8 cellular contexts compared by ENCODE assay signal in the genomic region with DNA sequence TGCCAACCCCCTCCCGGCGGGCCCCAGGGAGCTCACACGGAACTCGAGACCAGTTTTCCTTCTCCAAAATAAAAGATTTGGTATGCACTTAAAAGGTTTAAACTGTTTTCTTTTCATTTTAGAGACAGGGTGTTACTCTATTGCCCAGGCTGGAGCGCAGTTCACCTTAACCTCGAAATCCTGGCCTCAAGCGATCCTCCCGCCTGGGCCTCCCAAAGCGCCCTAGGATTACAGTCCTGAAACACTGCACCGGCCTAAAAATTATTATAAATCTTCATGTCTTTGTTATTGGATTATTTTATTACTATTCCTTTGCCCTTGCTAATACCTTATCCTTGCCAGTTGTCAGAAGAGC. TPM values are rescaled to one million over a fixed set of nuclear protein-coding genes. Genes with fewer than 3 reads are reported as not detected.
DNase-seq lines count a peak whose midpoint lies in the region; ATAC-seq and TF ChIP-seq lines count a peak whose summit lies in the region.

No MANE protein-coding gene starts in this region.

- no peak for TF ChIP-seq RAD21 in HCT116 (IDR thresholded peaks at IDR 0.05; ENCODE audit: low read depth)

- WGBS in hepatocyte (ENCODE audit: low lambda C conversion rate, missing lambda C conversion rate) = 49% methylated on average over 10 of the region's 10 CpGs

- H3K79me2 ChIP-seq in HCT116 (ENCODE audit: insufficient read depth, low read length) = peaks cover 41% of the 10 kb centered on the region
- H3K79me2 ChIP-seq in hepatocyte = peaks cover 44% of the 10 kb centered on the region

- no peak for DNase-seq in HCT116 (ENCODE audit: low read depth, low spot score)
- DNase-seq in activated CD4-positive, alpha-beta memory T cell treated with anti-CD3 and anti-CD28 coated beads for 36 hours = no peak
- DNase-seq in hepatocyte (ENCODE audit: low spot score) = no peak
- no peak for DNase-seq in HCEC 1CT
- no peak for DNase-seq in activated CD4-positive, CD25-positive, alpha-beta regulatory T cell treated with anti-CD3 and anti-CD28 coated beads, Interleukin-2, amount 50 U/mL, for 72 hours
- DNase-seq in cerebellar nuclear complex (lab: John Stamatoyannopoulos, UW) = no peak
- DNase-seq in NOMO-1 treated with dmso at 0.1 percent for 144 hours (lab: John Stamatoyannopoulos, UW; ENCODE audit: unreplicated experiment) = no peak

- H3K4me1 ChIP-seq in HCT116 (ENCODE audit: control insufficient read depth in 1 of 2, insufficient read depth in 2 of 2, low read length in 2 of 2) (peaks cover 8 to 21% of the 10 kb centered on the region in 2 experiments), hepatocyte (ENCODE audit: insufficient read depth) (peaks cover 4% of the 10 kb centered on the region)

- H3K36me3 Mint-ChIP-seq in activated CD4-positive, alpha-beta memory T cell treated with anti-CD3 and anti-CD28 coated beads for 36 hours = peaks cover 26% of the 10 kb centered on the region

- H2AFZ ChIP-seq in HCT116 (ENCODE audit: low read depth, low read length, poor library complexity, severe bottlenecking) = peak overlapping the region; percentile 18
- peak overlapping the region; percentile 51 for H2AFZ ChIP-seq in hepatocyte

- peak overlapping the region; percentile 78 for H3K4me3 Mint-ChIP-seq in activated CD4-positive, alpha-beta memory T cell treated with anti-CD3 and anti-CD28 coated beads for 36 hours

- peak overlapping the region; percentile 77 for H3K27ac Mint-ChIP-seq in activated CD4-positive, alpha-beta memory T cell treated with anti-CD3 and anti-CD28 coated beads for 36 hours

- intact Hi-C loops in HCT116 (cut with micrococcal nuclease) = loop anchor here (10.0 kb wide), 1 partner anchor 249 kb away; no protein-coding TSS in a partner anchor
- intact Hi-C loops in activated CD4-positive, alpha-beta memory T cell treated with anti-CD3 and anti-CD28 coated beads for 36 hours (cut with micrococcal nuclease) = loop anchor here (10.0 kb wide), 3 partner anchors 869 to 1609 kb away; partner anchors contain the start of genes HMGB1 and HSPH1

- no peak for TF ChIP-seq POLR2A in HCT116 (IDR thresholded peaks at IDR 0.05; ENCODE audit: borderline replicate concordance, extremely low read depth, insufficient read depth, insufficient read length)

- peaks cover 2% of the 10 kb centered on the region for H3K27me3 Mint-ChIP-seq in activated CD4-positive, alpha-beta memory T cell treated with anti-CD3 and anti-CD28 coated beads for 36 hours

- H3K9me3 ChIP-seq in HCT116 (ENCODE audit: control insufficient read depth in 1 of 2, insufficient read depth in 1 of 2, low read depth in 1 of 2, low read length in 2 of 2) = no peaks in the 10 kb centered on the region
- no peaks in the 10 kb centered on the region for H3K9me3 ChIP-seq in hepatocyte (ENCODE audit: low read depth)

- H3K4me1 Mint-ChIP-seq in activated CD4-positive, alpha-beta memory T cell treated with anti-CD3 and anti-CD28 coated beads for 36 hours (ENCODE audit: low read depth) = peaks cover 42% of the 10 kb centered on the region

- H3K4me2 ChIP-seq in HCT116 (ENCODE audit: low read length) = peak overlapping the region; percentile 72
- H3K4me2 ChIP-seq in hepatocyte = peak overlapping the region; percentile 95

- BruUV-seq in HCT116 (replicated peaks; lab: Mats Ljungman, UMichigan) = no TSS peak

- H3K9me3 Mint-ChIP-seq in activated CD4-positive, alpha-beta memory T cell treated with anti-CD3 and anti-CD28 coated beads for 36 hours = no peaks in the 10 kb centered on the region

- H4K20me1 ChIP-seq in HCT116 (ENCODE audit: insufficient read depth) = peaks cover 3% of the 10 kb centered on the region; the same call in 1 of the 2 replicates
- peaks cover 15% of the 10 kb centered on the region for H4K20me1 ChIP-seq in hepatocyte (ENCODE audit: insufficient read depth, poor library complexity, severe bottlenecking)

- H3K36me3 ChIP-seq in HCT116 (ENCODE audit: control insufficient read depth in 1 of 2, insufficient read depth in 2 of 2, low read length in 2 of 2) (no peaks in the 10 kb centered on the region; a peak in 1 of 4 replicates), hepatocyte (replicated peaks; ENCODE audit: insufficient read depth, low read depth) (no peaks in the 10 kb centered on the region)

- no peaks in the 10 kb centered on the region for H3K9me2 ChIP-seq in HCT116 (ENCODE audit: insufficient read depth)
- H3K9me2 ChIP-seq in hepatocyte (replicated peaks; ENCODE audit: insufficient read depth) = no peaks in the 10 kb centered on the region

- CTCF ChIA-PET in HCT116 (lab: Charles Lee) = no interaction called here
- CTCF ChIA-PET in activated CD4-positive, alpha-beta memory T cell treated with anti-CD3 and anti-CD28 coated beads for 36 hours (lab: Charles Lee) = interaction anchor here (1.0 to 1.9 kb wide), 3 partner anchors 87 to 516 kb away, joined by 3 to 4 read pairs (median 3); no protein-coding TSS in a partner anchor

- POLR2A ChIA-PET in HCT116 (lab: Charles Lee) = interaction anchor here (0.6 to 0.8 kb wide), 2 partner anchors 10 to 23 kb away, joined by 3 to 6 read pairs; no protein-coding TSS in a partner anchor
- POLR2A ChIA-PET in activated CD4-positive, alpha-beta memory T cell treated with anti-CD3 and anti-CD28 coated beads for 36 hours (lab: Charles Lee) = interaction anchor here (1.1 to 1.3 kb wide), 2 partner anchors 10 to 254 kb away, joined by 4 read pairs; partner anchors contain the start of gene UBL3

- ATAC-seq in HCT116 = no peak

- TF ChIP-seq CTCF in HCT116 (IDR thresholded peaks at IDR 0.05 in 2 of 3, conservative IDR thresholded peaks at IDR 0.05 in 1 of 3; ENCODE audit: borderline replicate concordance in 1 of 3, insufficient read depth in 1 of 3, low read depth in 2 of 3, low read length in 2 of 3) (no peak), hepatocyte (IDR thresholded peaks at IDR 0.05; ENCODE audit: poor library complexity) (no peak)

- peak overlapping the region; percentile 40 for H3K9ac ChIP-seq in HCT116 (ENCODE audit: low read length)

- H3K4me3 ChIP-seq in HCT116 (replicated peaks in 1 of 2; ENCODE audit: low read depth in 1 of 2, low read length in 2 of 2) = peak overlapping the region; percentile 46 to 82
- peak overlapping the region; percentile 99 for H3K4me3 ChIP-seq in hepatocyte
- H3K4me3 ChIP-seq in skin epidermis = peak overlapping the region; percentile 73 to 97 (median 88)

- RAD21 ChIA-PET in HCT116 (lab: Charles Lee; ENCODE audit: low non-redundant PET in 1 of 2, low total read pairs in 2 of 2, uncharacterized antibody in 2 of 2, unreplicated experiment in 2 of 2) = no interaction called here

- H3K27ac ChIP-seq in HCT116 (ENCODE audit: low read depth, low read length) = 0 out of 2 replicates have a peak overlapping the region, but pooled peaks have one; percentile 17
- H3K27ac ChIP-seq in hepatocyte = no peak overlapping the region
- H3K27ac ChIP-seq in skin epidermis = peak overlapping the region in 7 of 21 experiments; percentile 17 to 98 (median 42)

- no peaks in the 10 kb centered on the region for H3K27me3 ChIP-seq in HCT116 (ENCODE audit: insufficient read depth, low read length)
- H3K27me3 ChIP-seq in hepatocyte = peaks cover 9% of the 10 kb centered on the region

TF ChIP-seq in HCT116, 20 proteins besides CTCF, POLR2A, EP300 and RAD21 (continues in another document):
- TF ChIP-seq ZFX (IDR thresholded peaks at IDR 0.05) (no peak), EGR1 (IDR thresholded peaks at IDR 0.05; ENCODE audit: low read depth) (no peak), CEBPB (IDR thresholded peaks at IDR 0.05; ENCODE audit: low read depth) (no peak), EZH2phosphoT487 (IDR thresholded peaks at IDR 0.05; ENCODE audit: borderline replicate concordance) (no peak), POLR2AphosphoS5 (IDR thresholded peaks at IDR 0.05; ENCODE audit: low read depth, low read length) (no peak), ELF1 (IDR thresholded peaks at IDR 0.05; ENCODE audit: borderline replicate concordance, low read depth) (no peak), YY1 (IDR thresholded peaks at IDR 0.05; ENCODE audit: extremely low read depth, insufficient replicate concordance, low read depth, low read length) (no peak), MAX (IDR thresholded peaks at IDR 0.05) (no peak)
- TF ChIP-seq, protein P1, sequence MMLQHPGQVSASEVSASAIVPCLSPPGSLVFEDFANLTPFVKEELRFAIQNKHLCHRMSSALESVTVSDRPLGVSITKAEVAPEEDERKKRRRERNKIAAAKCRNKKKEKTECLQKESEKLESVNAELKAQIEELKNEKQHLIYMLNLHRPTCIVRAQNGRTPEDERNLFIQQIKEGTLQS (IDR thresholded peaks at IDR 0.05) = no peak
- TF ChIP-seq, protein P2, sequence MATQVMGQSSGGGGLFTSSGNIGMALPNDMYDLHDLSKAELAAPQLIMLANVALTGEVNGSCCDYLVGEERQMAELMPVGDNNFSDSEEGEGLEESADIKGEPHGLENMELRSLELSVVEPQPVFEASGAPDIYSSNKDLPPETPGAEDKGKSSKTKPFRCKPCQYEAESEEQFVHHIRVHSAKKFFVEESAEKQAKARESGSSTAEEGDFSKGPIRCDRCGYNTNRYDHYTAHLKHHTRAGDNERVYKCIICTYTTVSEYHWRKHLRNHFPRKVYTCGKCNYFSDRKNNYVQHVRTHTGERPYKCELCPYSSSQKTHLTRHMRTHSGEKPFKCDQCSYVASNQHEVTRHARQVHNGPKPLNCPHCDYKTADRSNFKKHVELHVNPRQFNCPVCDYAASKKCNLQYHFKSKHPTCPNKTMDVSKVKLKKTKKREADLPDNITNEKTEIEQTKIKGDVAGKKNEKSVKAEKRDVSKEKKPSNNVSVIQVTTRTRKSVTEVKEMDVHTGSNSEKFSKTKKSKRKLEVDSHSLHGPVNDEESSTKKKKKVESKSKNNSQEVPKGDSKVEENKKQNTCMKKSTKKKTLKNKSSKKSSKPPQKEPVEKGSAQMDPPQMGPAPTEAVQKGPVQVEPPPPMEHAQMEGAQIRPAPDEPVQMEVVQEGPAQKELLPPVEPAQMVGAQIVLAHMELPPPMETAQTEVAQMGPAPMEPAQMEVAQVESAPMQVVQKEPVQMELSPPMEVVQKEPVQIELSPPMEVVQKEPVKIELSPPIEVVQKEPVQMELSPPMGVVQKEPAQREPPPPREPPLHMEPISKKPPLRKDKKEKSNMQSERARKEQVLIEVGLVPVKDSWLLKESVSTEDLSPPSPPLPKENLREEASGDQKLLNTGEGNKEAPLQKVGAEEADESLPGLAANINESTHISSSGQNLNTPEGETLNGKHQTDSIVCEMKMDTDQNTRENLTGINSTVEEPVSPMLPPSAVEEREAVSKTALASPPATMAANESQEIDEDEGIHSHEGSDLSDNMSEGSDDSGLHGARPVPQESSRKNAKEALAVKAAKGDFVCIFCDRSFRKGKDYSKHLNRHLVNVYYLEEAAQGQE (IDR thresholded peaks at IDR 0.05; ENCODE audit: low read depth) = no peak

RNA-seq across cellular contexts. Expression of gene SLC7A1, which starts 0.6 kb away (rescaled TPM):
- 124 TPM for total RNA-seq in HCT116 (2021; ENCODE audit: unreplicated experiment)
- polyA plus RNA-seq in HCT116 (2012) = 56.6 and 59.6 TPM in 2 replicates
- total RNA-seq in activated CD4-positive, alpha-beta memory T cell treated with anti-CD3 and anti-CD28 coated beads for 36 hours = 100 to 1,000 TPM; 106 to 114 TPM
- 10.8 and 16.2 TPM in 2 replicates for total RNA-seq in hepatocyte
- 9.8 and 10.1 TPM in 2 replicates for polyA plus RNA-seq in hepatocyte
